ENCODE assay signal across 1 cellular context in the genomic region with DNA sequence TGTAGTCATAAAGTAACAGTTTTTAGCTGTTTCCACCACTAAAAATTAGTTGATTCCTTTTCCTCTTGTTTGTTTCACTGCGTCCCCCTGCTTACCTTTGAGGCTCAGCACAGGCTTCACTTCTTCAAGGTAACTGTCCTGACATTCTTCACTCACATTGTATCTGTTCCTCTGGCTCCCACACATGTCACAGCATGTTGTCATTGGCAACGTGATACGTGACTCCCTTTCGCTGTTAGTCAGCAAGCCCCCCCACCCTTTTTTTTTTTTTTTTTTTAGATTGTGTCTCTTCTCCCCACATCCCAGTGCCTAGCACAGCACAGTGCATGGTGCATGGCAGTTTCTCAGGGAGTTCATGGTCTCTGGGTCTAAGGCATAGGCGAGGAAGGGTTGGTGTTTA.
TF ChIP-seq lines count a peak whose summit lies in the region.

No MANE protein-coding gene starts in this region.

TF ChIP-seq in WTC11, 78 proteins besides CTCF, POLR2A, EP300 and RAD21 (continued from another document):
- TF ChIP-seq ZNF425 (CRISPR knock-in tag; conservative IDR thresholded peaks at IDR 0.05) = no peak
- no peak for TF ChIP-seq ELF4 (CRISPR knock-in tag; IDR thresholded peaks at IDR 0.05; ENCODE audit: low read depth)
- no peak for TF ChIP-seq JAZF1 (CRISPR knock-in tag; IDR thresholded peaks at IDR 0.05)
- TF ChIP-seq JUN (CRISPR knock-in tag; IDR thresholded peaks at IDR 0.05) = no peak
- TF ChIP-seq, protein P1, sequence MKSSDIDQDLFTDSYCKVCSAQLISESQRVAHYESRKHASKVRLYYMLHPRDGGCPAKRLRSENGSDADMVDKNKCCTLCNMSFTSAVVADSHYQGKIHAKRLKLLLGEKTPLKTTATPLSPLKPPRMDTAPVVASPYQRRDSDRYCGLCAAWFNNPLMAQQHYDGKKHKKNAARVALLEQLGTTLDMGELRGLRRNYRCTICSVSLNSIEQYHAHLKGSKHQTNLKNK (CRISPR knock-in tag; IDR thresholded peaks at IDR 0.05) = no peak
